8 cellular contexts compared by ENCODE assay signal in the genomic region with DNA sequence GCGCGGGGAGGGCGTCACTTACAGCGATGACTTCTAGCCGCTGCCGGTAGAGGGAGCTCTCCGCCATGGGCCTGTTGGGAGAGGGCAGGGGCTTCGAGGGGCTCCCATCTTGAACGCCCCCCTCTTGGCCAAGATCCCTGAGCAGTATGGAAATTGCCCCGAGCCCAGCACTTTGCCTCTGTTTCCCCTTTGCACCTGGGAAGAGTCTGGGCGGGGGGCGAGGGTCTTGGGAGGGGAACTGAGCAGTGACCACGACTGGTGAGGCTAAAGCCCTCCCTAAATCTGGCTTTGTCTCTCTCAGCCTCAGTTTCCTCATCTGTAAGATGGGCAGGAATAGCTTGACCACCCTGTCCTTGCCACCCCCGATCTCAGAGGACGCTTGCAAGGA. TPM values are rescaled to one million over a fixed set of nuclear protein-coding genes. Genes with fewer than 3 reads are reported as not detected.
DNase-seq lines count a peak whose midpoint lies in the region; ATAC-seq and TF ChIP-seq lines count a peak whose summit lies in the region.

No MANE protein-coding gene starts in this region.

- no peaks in the 10 kb centered on the region for H3K9me3 Mint-ChIP-seq in stimulated activated naive B cell treated with anti-CD40 and anti-IgM and Interleukin-4, amounts not matched to agents 10 μg/mL and 1 μg/mL and 100 μg/mL, for 72 hours

- no peak overlapping the region for H3K4me3 ChIP-seq in foreskin fibroblast (ENCODE audit: low read depth in 1 of 2, low read length in 2 of 2)

- peak in 3 of 4 experiments; percentile 12 to 27 (median 17) for DNase-seq in activated CD4-positive, CD25-positive, alpha-beta regulatory T cell (lab: John Stamatoyannopoulos, UW)
- DNase-seq in activated CD8-positive, alpha-beta memory T cell treated with anti-CD3 and anti-CD28 coated beads, Interleukin-2, amount 50 U/mL, for 48 hours = peak; percentile 86
- peak in 1 of 2 donors; percentile 28 for DNase-seq in foreskin fibroblast
- DNase-seq in stimulated activated naive B cell treated with anti-CD40 and anti-IgM and Interleukin-4, amounts not matched to agents 10 μg/mL and 1 μg/mL and 100 μg/mL, for 72 hours = no peak
- DNase-seq in ureter (ENCODE audit: low spot score) = no peak
- no peak for DNase-seq in NCI-H2171 (lab: John Stamatoyannopoulos, UW)

- ATAC-seq in activated CD4-positive, CD25-positive, alpha-beta regulatory T cell treated with anti-CD3 and anti-CD28 coated beads, Interleukin-2, amount 50 U/mL, for 24 hours = no peak
- ATAC-seq in stimulated activated naive B cell treated with anti-CD40 and anti-IgM and Interleukin-4, amounts not matched to agents 10 μg/mL and 1 μg/mL and 100 μg/mL, for 72 hours (replicated peaks) = peak; percentile 45 to 56
- no peak for ATAC-seq in GM18505 (IDR thresholded peaks at IDR 0.05; ENCODE audit: unreplicated experiment)

- peaks cover 38 to 64% of the 10 kb centered on the region in 2 donors for H3K27me3 Mint-ChIP-seq in stimulated activated naive B cell treated with anti-CD40 and anti-IgM and Interleukin-4, amounts not matched to agents 10 μg/mL and 1 μg/mL and 100 μg/mL, for 72 hours

- H3K36me3 Mint-ChIP-seq in stimulated activated naive B cell treated with anti-CD40 and anti-IgM and Interleukin-4, amounts not matched to agents 10 μg/mL and 1 μg/mL and 100 μg/mL, for 72 hours = peaks cover 0 to 2% of the 10 kb centered on the region in 2 donors

- peak; percentile 82 for TF ChIP-seq CTCF in foreskin fibroblast (IDR thresholded peaks at IDR 0.05; ENCODE audit: low read depth, low read length)

- peaks cover 16 to 18% of the 10 kb centered on the region in 2 donors for H3K4me1 Mint-ChIP-seq in stimulated activated naive B cell treated with anti-CD40 and anti-IgM and Interleukin-4, amounts not matched to agents 10 μg/mL and 1 μg/mL and 100 μg/mL, for 72 hours

- no peak for TF ChIP-seq POLR2A in GM18505 (IDR thresholded peaks at IDR 0.05; ENCODE audit: borderline replicate concordance, extremely low read depth, insufficient read depth, insufficient read length)

- H3K4me3 Mint-ChIP-seq in stimulated activated naive B cell treated with anti-CD40 and anti-IgM and Interleukin-4, amounts not matched to agents 10 μg/mL and 1 μg/mL and 100 μg/mL, for 72 hours = peak overlapping the region in 1 of 2 donors; percentile 6

- no peak overlapping the region for H3K27ac Mint-ChIP-seq in stimulated activated naive B cell treated with anti-CD40 and anti-IgM and Interleukin-4, amounts not matched to agents 10 μg/mL and 1 μg/mL and 100 μg/mL, for 72 hours

RNA-seq across cellular contexts. Expression of a gene that starts 2.8 kb away (rescaled TPM):
- total RNA-seq in ureter = 24.1 TPM

RNA-seq across cellular contexts. Expression of a gene that starts 13.5 kb away (rescaled TPM):
- total RNA-seq in ureter = 4.3 TPM

RNA-seq across cellular contexts. Expression of a gene that starts 26.5 kb away (rescaled TPM):
- total RNA-seq in ureter = not detected

RNA-seq across cellular contexts. Expression of a gene that starts 27.5 kb away (rescaled TPM):
- total RNA-seq in ureter = 5.1 TPM

RNA-seq across cellular contexts. Expression of a gene that starts 31.1 kb away (rescaled TPM):
- total RNA-seq in ureter = not detected

Comparison
In these comparisons a context has a peak if more than half of its experiments do, and no peak if none do; other contexts are left out.
1. DNase-seq: peak in activated CD4-positive, CD25-positive, alpha-beta regulatory T cell (3 of 4) and activated CD8-positive, alpha-beta memory T cell treated with anti-CD3 and anti-CD28 coated beads, Interleukin-2, amount 50 U/mL, for 48 hours (single experiment); none in stimulated activated naive B cell treated with anti-CD40 and anti-IgM and Interleukin-4, amounts not matched to agents 10 μg/mL and 1 μg/mL and 100 μg/mL, for 72 hours (single experiment), ureter (single experiment) and NCI-H2171 (single experiment).
2. ATAC-seq: peak in stimulated activated naive B cell treated with anti-CD40 and anti-IgM and Interleukin-4, amounts not matched to agents 10 μg/mL and 1 μg/mL and 100 μg/mL, for 72 hours (2 of 2); none in activated CD4-positive, CD25-positive, alpha-beta regulatory T cell treated with anti-CD3 and anti-CD28 coated beads, Interleukin-2, amount 50 U/mL, for 24 hours (0 of 2) and GM18505 (single experiment).